ENCODE assay signal across 10 cellular contexts in genomic region chr2:221529943-221530652, GRCh38. TPM values are rescaled to one million over a fixed set of nuclear protein-coding genes. Genes with fewer than 3 reads are reported as not detected.
DNase-seq lines count a peak whose midpoint lies in the region; ATAC-seq and TF ChIP-seq lines count a peak whose summit lies in the region.
"Had no signal": no experiment of that assay in that cellular context is flagged by ENCODE, and none has a peak within 500 bp of the region (broad histone marks: within the 10 kb centered on the region; RNA-seq: fewer than 3 reads in every experiment).

No MANE protein-coding gene starts in this region.

- H3K4me3 Mint-ChIP-seq in T-helper 17 cell (peak overlapping the region; percentile 83), type B pancreatic cell (peak overlapping the region; percentile 13)

- H3K36me3 ChIP-seq in heart right ventricle = no peaks in the 10 kb centered on the region

- H3K4me1 ChIP-seq in heart right ventricle = peaks cover 5 to 88% (median 49%) of the 10 kb centered on the region in 9 donors

- H3K27ac ChIP-seq in heart right ventricle = peak overlapping the region; percentile 20 to 86 (median 68)

- H3K9me3 ChIP-seq in heart right ventricle (no peaks in the 10 kb centered on the region), T-helper 17 cell (ENCODE audit: control insufficient read depth, low read length, poor library complexity, severe bottlenecking) (no peaks in the 10 kb centered on the region)

- H3K9me3 Mint-ChIP-seq in type B pancreatic cell = peaks cover 4% of the 10 kb centered on the region

- TF ChIP-seq CTCF in heart right ventricle (IDR thresholded peaks at IDR 0.05) (no peak), fibroblast of the aortic adventitia (IDR thresholded peaks at IDR 0.05; ENCODE audit: insufficient read depth, low read length) (no peak), type B pancreatic cell (conservative IDR thresholded peaks at IDR 0.05) (no peak), GM10266 (IDR thresholded peaks at IDR 0.05; ENCODE audit: control insufficient read depth, insufficient read depth, low read depth, missing control alignments) (no peak)

- H3K27ac Mint-ChIP-seq in T-helper 17 cell (peak overlapping the region; percentile 89), type B pancreatic cell (peak overlapping the region; percentile 21)

- H3K27me3 Mint-ChIP-seq in T-helper 17 cell (no peaks in the 10 kb centered on the region), type B pancreatic cell (peaks cover 6% of the 10 kb centered on the region)

- H3K36me3 Mint-ChIP-seq in T-helper 17 cell (ENCODE audit: low read depth) (no peaks in the 10 kb centered on the region), type B pancreatic cell (peaks cover 16% of the 10 kb centered on the region)

- 66 to 77% methylated on average over 10 of the region's 10 CpGs for WGBS in heart right ventricle, 2 donors

- no peaks in the 10 kb centered on the region for H3K27me3 ChIP-seq in heart right ventricle

- intact Hi-C loops in heart right ventricle (cut with DNase I) (loop anchor here in 1 of 10 donors (5.0 kb wide), 1 partner anchor 42 kb away; the partner anchor contains the start of gene EPHA4), cardiac septum (cut with DNase I) (loop anchor here (5.0 kb wide), 2 partner anchors 42 to 293 kb away; partner anchors contain the start of gene EPHA4)

- H3K4me3 ChIP-seq in heart right ventricle = peak overlapping the region in 3 of 10 donors; percentile 16 to 25 (median 23)
- no peak overlapping the region for H3K4me3 ChIP-seq in fibroblast of the aortic adventitia (ENCODE audit: low read depth, low read length)

- DNase-seq in heart right ventricle (no peak), cardiac septum (ENCODE audit: low spot score) (no peak), T-helper 17 cell (no peak), fibroblast of the aortic adventitia (ENCODE audit: low read depth) (peak; percentile 39), type B pancreatic cell (ENCODE audit: extremely low spot score, unreplicated experiment) (no peak), GM10266 (ENCODE audit: extremely low spot score) (no peak)
- no peak for DNase-seq in stimulated activated CD4-positive, alpha-beta T cell treated with anti-CD3 and anti-CD28 coated beads, Interleukin-4, amount 100 ng/mL, for 24 hours
- DNase-seq: glutamatergic neuron, NCI-H1092 treated with DMSO at 0.1 percent for 48 hours had no signal

- peaks cover 41% of the 10 kb centered on the region for H3K4me1 Mint-ChIP-seq in T-helper 17 cell
- peaks cover 48% of the 10 kb centered on the region for H3K4me1 Mint-ChIP-seq in type B pancreatic cell (ENCODE audit: unreplicated experiment)

- peak in 3 of 8 donors; percentile 23 to 38 (median 26) for ATAC-seq in heart right ventricle
- peak; percentile 72 for ATAC-seq in T-helper 17 cell
- no peak for ATAC-seq in HG02588 (IDR thresholded peaks at IDR 0.05; ENCODE audit: unreplicated experiment)

RNA-seq across cellular contexts. Expression of gene EPHA4, which starts 42.0 kb away (rescaled TPM):
- total RNA-seq in heart right ventricle (10 to 100 TPM in 9 of 10 donors, 1 to 10 TPM in 1; 8.2 to 51.3 (median 21.1) TPM), cardiac septum (72.6 TPM), T-helper 17 cell (10 to 100 TPM; 70.7 to 88.2 TPM), fibroblast of the aortic adventitia (ENCODE audit: low replicate concordance) (13.9 and 26.7 TPM in 2 replicates), type B pancreatic cell (ENCODE audit: low replicate concordance) (78.3 and 82.4 TPM in 2 replicates)
- polyA plus RNA-seq in heart right ventricle = 10 to 100 TPM in 1 of 2 donors, 1 to 10 TPM in 1; 3.4 to 12.3 TPM
